Comparison of ENCODE assay signal across 10 cellular contexts in genomic region chr3:147410518-147411234, GRCh38. TPM values are rescaled to one million over a fixed set of nuclear protein-coding genes. Genes with fewer than 3 reads are reported as not detected.
DNase-seq lines count a peak whose midpoint lies in the region; ATAC-seq and TF ChIP-seq lines count a peak whose summit lies in the region.
"Had no signal": no experiment of that assay in that cellular context is flagged by ENCODE, and none has a peak within 500 bp of the region (broad histone marks: within the 10 kb centered on the region; RNA-seq: fewer than 3 reads in every experiment).

No MANE protein-coding gene starts in this region.

- POLR2A ChIA-PET in AG04450 (lab: Yijun Ruan, JAX), result no interaction called here
- POLR2A ChIA-PET in MCF 10A (lab: Yijun Ruan, JAX), result interaction anchor here (0.6 kb wide), 1 partner anchor 56 kb away, joined by 3 read pairs; no protein-coding TSS in a partner anchor

- no peaks in the 10 kb centered on the region for H3K36me3 ChIP-seq in muscle layer of duodenum (ENCODE audit: control insufficient read depth in 1 of 2, insufficient read depth in 2 of 2, low read length in 2 of 2)

- H3K36me3 Mint-ChIP-seq in MCF 10A (ENCODE audit: insufficient read depth, unreplicated experiment), result no peaks in the 10 kb centered on the region

- ATAC-seq in HG02852 (IDR thresholded peaks at IDR 0.05; ENCODE audit: unreplicated experiment) (no peak), HG02884 (IDR thresholded peaks at IDR 0.05; ENCODE audit: unreplicated experiment) (no peak)

- H3K27me3 ChIP-seq in AG04450 (ENCODE audit: control insufficient read depth, insufficient read depth, low read length) (peaks cover 93% of the 10 kb centered on the region), muscle layer of duodenum (ENCODE audit: low read depth, low read length) (peaks cover 87% of the 10 kb centered on the region)

- peak overlapping the region; percentile 60 for H3K4me3 Mint-ChIP-seq in MCF 10A (ENCODE audit: unreplicated experiment)

- H3K27ac Mint-ChIP-seq in MCF 10A (ENCODE audit: low read depth, unreplicated experiment), result no peak overlapping the region

- DNase-seq in AG04450 (ENCODE audit: low read depth, low spot score), result no peak
- DNase-seq in HFF-Myc (ENCODE audit: extremely low read depth, low read depth), result peak; percentile 26
- DNase-seq in MCF 10A (ENCODE audit: unreplicated experiment), result no peak
- DNase-seq in mesenteric fat pad (ENCODE audit: low spot score), result no peak
- no peak for DNase-seq in GM10266 (ENCODE audit: extremely low spot score)
- DNase-seq: kidney glomerular epithelial cell had no signal

- H3K27ac ChIP-seq in AG04450 (ENCODE audit: low read depth, low read length) (no peak overlapping the region), muscle layer of duodenum (ENCODE audit: low read length) (no peak overlapping the region)
- H3K27ac ChIP-seq: RWPE1 had no signal

- CTCF ChIA-PET in AG04450 (lab: Charles Lee) (no interaction called here), MCF 10A (lab: Yijun Ruan, JAX) (no interaction called here)

- H3K9me3 ChIP-seq in AG04450 (ENCODE audit: control insufficient read depth, insufficient read depth, low read length) (peaks cover 14% of the 10 kb centered on the region; the same call in 1 of the 2 replicates), muscle layer of duodenum (ENCODE audit: control insufficient read depth in 1 of 2, low read length in 2 of 2) (peaks cover 7 to 8% of the 10 kb centered on the region in 2 donors)

- peaks cover 52% of the 10 kb centered on the region for H3K27me3 Mint-ChIP-seq in MCF 10A (ENCODE audit: insufficient read depth, unreplicated experiment)

- peaks cover 5 to 45% of the 10 kb centered on the region in 2 donors for H3K4me1 ChIP-seq in muscle layer of duodenum (ENCODE audit: control insufficient read depth in 1 of 2, insufficient read depth in 2 of 2, low read length in 2 of 2)

- no peaks in the 10 kb centered on the region for H3K4me1 Mint-ChIP-seq in MCF 10A (ENCODE audit: insufficient read depth, unreplicated experiment)

- H3K4me3 ChIP-seq in AG04450 (ENCODE audit: low read depth, low read length) (peak overlapping the region; percentile 43), HFF-Myc (replicated peaks; ENCODE audit: low read depth, low read length) (peak overlapping the region; percentile 50), muscle layer of duodenum (ENCODE audit: low read depth in 1 of 2, low read length in 2 of 2) (peak overlapping the region; percentile 46 to 56)

- BruUV-seq in MCF 10A (replicated peaks; lab: Mats Ljungman, UMichigan), result no TSS peak

- intact Hi-C loops in MCF 10A (cut with micrococcal nuclease), result no loop called here

- peaks cover 22% of the 10 kb centered on the region for H3K9me3 Mint-ChIP-seq in MCF 10A (ENCODE audit: unreplicated experiment)

- no peak for TF ChIP-seq CTCF in AG04450 (IDR thresholded peaks at IDR 0.05; ENCODE audit: low read depth, low read length)
- TF ChIP-seq CTCF in HFF-Myc (IDR thresholded peaks at IDR 0.05; ENCODE audit: low read depth, low read length, missing control alignments), result no peak
- no peak for TF ChIP-seq CTCF in MCF 10A (IDR thresholded peaks at IDR 0.05; ENCODE audit: unreplicated experiment)
- TF ChIP-seq CTCF in GM10266 (IDR thresholded peaks at IDR 0.05; ENCODE audit: control insufficient read depth, insufficient read depth, low read depth, missing control alignments), result no peak

RNA-seq across cellular contexts. Expression of gene ZIC1, which starts 1.5 kb away (rescaled TPM):
- polyA plus RNA-seq in AG04450 (2011; rRNA removed), result not detected in 2 replicates
- polyA minus RNA-seq in AG04450 (2011; rRNA and poly(A)+ RNA removed), result not detected in 2 replicates
- total RNA-seq in MCF 10A (2022), result not detected in 2 replicates
- not detected for total RNA-seq in mesenteric fat pad

RNA-seq across cellular contexts. Expression of gene ZIC4, which starts 4.3 kb away (rescaled TPM):
- polyA plus RNA-seq in AG04450 (2011; rRNA removed), result not detected in 2 replicates
- polyA minus RNA-seq in AG04450 (2011; rRNA and poly(A)+ RNA removed), result not detected in 2 replicates
- total RNA-seq in MCF 10A (2022) (not detected in 2 replicates), mesenteric fat pad (not detected)
